Comparison of ENCODE assay signal across 14 cellular contexts in genomic region chr1:225435957-225436392, GRCh38. TPM values are rescaled to one million over a fixed set of nuclear protein-coding genes. Genes with fewer than 3 reads are reported as not detected.
DNase-seq lines count a peak whose midpoint lies in the region; ATAC-seq and TF ChIP-seq lines count a peak whose summit lies in the region.
"Had no signal": no experiment of that assay in that cellular context is flagged by ENCODE, and none has a peak within 500 bp of the region (broad histone marks: within the 10 kb centered on the region; RNA-seq: fewer than 3 reads in every experiment).

No MANE protein-coding gene starts in this region.

- H3K4me3 ChIP-seq in left ventricle myocardium inferior (no peak overlapping the region), MM.1S (ENCODE audit: low read length) (no peak overlapping the region)
- H3K4me3 ChIP-seq: ovary, transverse colon had no signal

- no peak overlapping the region for H3K4me3 Mint-ChIP-seq in activated T-helper 1 cell treated with anti-CD3 and anti-CD28 coated beads, Interleukin-12 subunit alpha, Interleukin-12 subunit beta, Interleukin-2, Interleukin-4 antibody, amounts not matched to agents 30 ng/mL and 10 ng/mL and 1 ng/mL, durations not matched to agents 14 hours and 24 hours and 36 hours

- H3K9me3 ChIP-seq in left ventricle myocardium inferior (replicated peaks) (peaks cover 9% of the 10 kb centered on the region), MM.1S (replicated peaks; ENCODE audit: insufficient read depth, low read length) (no peaks in the 10 kb centered on the region)
- H3K9me3 ChIP-seq: ovary, transverse colon had no signal

- H3K36me3 ChIP-seq in left ventricle myocardium inferior (no peaks in the 10 kb centered on the region), MM.1S (replicated peaks; ENCODE audit: insufficient read depth, low read length) (no peaks in the 10 kb centered on the region)
- H3K36me3 ChIP-seq: ovary, transverse colon had no signal

- H3K36me3 Mint-ChIP-seq in activated T-helper 1 cell treated with anti-CD3 and anti-CD28 coated beads, Interleukin-12 subunit alpha, Interleukin-12 subunit beta, Interleukin-2, Interleukin-4 antibody, amounts not matched to agents 30 ng/mL and 10 ng/mL and 1 ng/mL, durations not matched to agents 14 hours and 24 hours and 36 hours (ENCODE audit: low read depth) = no peaks in the 10 kb centered on the region

- H3K79me2 ChIP-seq in MM.1S (ENCODE audit: low read length) = no peaks in the 10 kb centered on the region

- H3K27me3 Mint-ChIP-seq in activated T-helper 1 cell treated with anti-CD3 and anti-CD28 coated beads, Interleukin-12 subunit alpha, Interleukin-12 subunit beta, Interleukin-2, Interleukin-4 antibody, amounts not matched to agents 30 ng/mL and 10 ng/mL and 1 ng/mL, durations not matched to agents 14 hours and 24 hours and 36 hours (ENCODE audit: insufficient read depth) = no peaks in the 10 kb centered on the region

- no peaks in the 10 kb centered on the region for H3F3A ChIP-seq in MM.1S (ENCODE audit: insufficient read depth, low read length)

- no peaks in the 10 kb centered on the region for H3K9me2 ChIP-seq in MM.1S (replicated peaks; ENCODE audit: insufficient read depth, low read length)

- no peaks in the 10 kb centered on the region for H4K20me1 ChIP-seq in MM.1S (ENCODE audit: insufficient read depth, low read length)

- no peaks in the 10 kb centered on the region for H3K9me3 Mint-ChIP-seq in activated T-helper 1 cell treated with anti-CD3 and anti-CD28 coated beads, Interleukin-12 subunit alpha, Interleukin-12 subunit beta, Interleukin-2, Interleukin-4 antibody, amounts not matched to agents 30 ng/mL and 10 ng/mL and 1 ng/mL, durations not matched to agents 14 hours and 24 hours and 36 hours

- H3K27me3 ChIP-seq in left ventricle myocardium inferior (ENCODE audit: low read depth) (no peaks in the 10 kb centered on the region), MM.1S (replicated peaks; ENCODE audit: insufficient read depth, low read length) (no peaks in the 10 kb centered on the region)
- H3K27me3 ChIP-seq: ovary, transverse colon had no signal

- H2AFZ ChIP-seq in MM.1S (ENCODE audit: low read length) = no peak overlapping the region

- peaks cover 6% of the 10 kb centered on the region for H3K4me1 Mint-ChIP-seq in activated T-helper 1 cell treated with anti-CD3 and anti-CD28 coated beads, Interleukin-12 subunit alpha, Interleukin-12 subunit beta, Interleukin-2, Interleukin-4 antibody, amounts not matched to agents 30 ng/mL and 10 ng/mL and 1 ng/mL, durations not matched to agents 14 hours and 24 hours and 36 hours (ENCODE audit: low read depth)

- no peak overlapping the region for H3K27ac ChIP-seq in left ventricle myocardium inferior (replicated peaks)
- H3K27ac ChIP-seq in MM.1S (ENCODE audit: low read length) = no peak overlapping the region
- H3K27ac ChIP-seq: ovary had no signal

- no peak overlapping the region for H3K27ac Mint-ChIP-seq in activated T-helper 1 cell treated with anti-CD3 and anti-CD28 coated beads, Interleukin-12 subunit alpha, Interleukin-12 subunit beta, Interleukin-2, Interleukin-4 antibody, amounts not matched to agents 30 ng/mL and 10 ng/mL and 1 ng/mL, durations not matched to agents 14 hours and 24 hours and 36 hours

- ATAC-seq in Right ventricle myocardium superior (ENCODE audit: poor library complexity) (peak; percentile 80), HG02571 (IDR thresholded peaks at IDR 0.05; ENCODE audit: unreplicated experiment) (peak; percentile 62), HG03521 (IDR thresholded peaks at IDR 0.05; ENCODE audit: unreplicated experiment) (peak; percentile 43)
- ATAC-seq: left colon had no signal

- H3K4me1 ChIP-seq in left ventricle myocardium inferior (peaks cover 11% of the 10 kb centered on the region), MM.1S (ENCODE audit: low read length) (peaks cover under 1% of the 10 kb centered on the region; the same call in 1 of the 2 replicates)

- DNase-seq in Right ventricle myocardium superior = no peak
- no peak for DNase-seq in left ventricle myocardium inferior
- no peak for DNase-seq in NK-92 treated with Interleukin-12 subunit alpha and Interleukin-12 subunit beta, amount 100 ng/mL, for 24 hours (lab: John Stamatoyannopoulos, UW)
- DNase-seq in NCI-H128 (lab: John Stamatoyannopoulos, UW; ENCODE audit: unreplicated experiment) = no peak
- no peak for DNase-seq in MM.1S
- no peak for DNase-seq in activated T-helper 1 cell treated with anti-CD3 and anti-CD28 coated beads, Interleukin-12 subunit alpha, Interleukin-12 subunit beta, Interleukin-2, Interleukin-4 antibody, amounts not matched to agents 30 ng/mL and 10 ng/mL and 1 ng/mL, durations not matched to agents 14 hours and 24 hours and 36 hours (ENCODE audit: low spot score)
- DNase-seq: central memory CD4-positive, alpha-beta T cell; left colon; NCI-H69; ovary; stimulated activated CD4-positive, alpha-beta T cell treated with anti-CD3 and anti-CD28 coated beads, Interleukin-4, amount 100 ng/mL, for 24 hours; transverse colon had no signal

- H3K4me2 ChIP-seq in MM.1S (ENCODE audit: low read depth, low read length) = no peak overlapping the region

- intact Hi-C loops in Right ventricle myocardium superior (cut with DNase I) = no loop called here
- intact Hi-C loops in left ventricle myocardium inferior (cut with micrococcal nuclease) = no loop called here
- intact Hi-C loops in activated T-helper 1 cell treated with anti-CD3 and anti-CD28 coated beads, Interleukin-12 subunit alpha, Interleukin-12 subunit beta, Interleukin-2, Interleukin-4 antibody, amounts not matched to agents 30 ng/mL and 10 ng/mL and 1 ng/mL, durations not matched to agents 14 hours and 24 hours and 36 hours (cut with micrococcal nuclease) = no loop called here

- TF ChIP-seq CTCF in left ventricle myocardium inferior (IDR thresholded peaks at IDR 0.05; ENCODE audit: borderline replicate concordance) = no peak
- no peak for TF ChIP-seq CTCF in MM.1S (IDR thresholded peaks at IDR 0.05; ENCODE audit: low read length)

- no peak overlapping the region for H3K9ac ChIP-seq in MM.1S (ENCODE audit: low read length)

RNA-seq across cellular contexts. Expression of gene LBR, which starts 8.1 kb away (rescaled TPM):
- total RNA-seq in Right ventricle myocardium superior (11.7 TPM), left ventricle myocardium inferior (8.9 TPM)
- 176 TPM in 2 replicates for total RNA-seq in activated T-helper 1 cell treated with anti-CD3 and anti-CD28 coated beads, Interleukin-12 subunit alpha, Interleukin-12 subunit beta, Interleukin-2, Interleukin-4 antibody, amounts not matched to agents 30 ng/mL and 10 ng/mL and 1 ng/mL, durations not matched to agents 14 hours and 24 hours and 36 hours

Comparison
In these comparisons a context has a peak if more than half of its experiments do, and no peak if none do; other contexts are left out.
1. RNA of gene LBR, which starts 8.1 kb away (total RNA-seq): 176 TPM in activated T-helper 1 cell treated with anti-CD3 and anti-CD28 coated beads, Interleukin-12 subunit alpha, Interleukin-12 subunit beta, Interleukin-2, Interleukin-4 antibody, amounts not matched to agents 30 ng/mL and 10 ng/mL and 1 ng/mL, durations not matched to agents 14 hours and 24 hours and 36 hours; 11.7 TPM in Right ventricle myocardium superior (single experiment) and 8.9 TPM in left ventricle myocardium inferior (single experiment); every median in the first group is over 10 times any median in the second.
2. Peak in every context shown above with its lines, with median percentiles within 50 percentile points of each other: ATAC-seq.